8 cellular contexts compared by ENCODE assay signal in the genomic region with DNA sequence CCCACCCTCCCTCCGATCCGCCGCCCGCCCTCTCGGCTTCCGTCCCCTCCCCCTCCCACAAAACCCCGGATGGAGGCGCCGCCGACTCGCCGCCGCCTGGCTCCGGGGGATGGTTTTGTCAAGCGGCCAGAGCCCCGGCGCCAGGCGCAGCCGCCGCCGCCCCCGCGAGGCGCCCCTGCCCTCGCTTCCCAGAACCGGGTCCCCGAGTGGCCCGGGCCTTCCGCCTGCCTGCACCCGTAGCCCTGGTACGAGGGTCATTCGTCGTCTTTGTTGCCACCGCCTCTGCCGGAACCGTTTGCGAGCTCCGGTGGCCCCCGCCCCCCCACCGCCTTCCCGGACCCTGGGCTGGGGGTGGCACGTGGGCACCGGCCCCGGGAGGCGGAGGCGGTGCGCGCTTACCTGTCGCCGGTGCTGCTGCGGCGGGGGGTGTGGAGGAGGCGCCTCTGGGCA. TPM values are rescaled to one million over a fixed set of nuclear protein-coding genes. Genes with fewer than 3 reads are reported as not detected.
DNase-seq lines count a peak whose midpoint lies in the region; ATAC-seq lines count a peak whose summit lies in the region.

No MANE protein-coding gene starts in this region.

- no peaks in the 10 kb centered on the region for H3K9me3 ChIP-seq in endocrine pancreas (ENCODE audit: control insufficient read depth, low read length)

- no peak overlapping the region for H3K4me3 ChIP-seq in endocrine pancreas (ENCODE audit: control insufficient read depth, insufficient read depth, low read length)

- peak overlapping the region; percentile 69 for H3K9ac ChIP-seq in endocrine pancreas (ENCODE audit: control insufficient read depth, insufficient read depth, low read length)

- H3K4me1 ChIP-seq in endocrine pancreas (ENCODE audit: control insufficient read depth, insufficient read depth, low read length): peaks cover 26% of the 10 kb centered on the region

- H3K36me3 ChIP-seq in endocrine pancreas (ENCODE audit: control insufficient read depth, insufficient read depth, low read length): no peaks in the 10 kb centered on the region

- H3K27me3 ChIP-seq in endocrine pancreas (ENCODE audit: control insufficient read depth, insufficient read depth, low read length): no peaks in the 10 kb centered on the region

- DNase-seq in NCI-H2029 (lab: John Stamatoyannopoulos, UW) (peak; percentile 29), NCI-H2029 treated with DMSO at 0.1 percent for 48 hours (lab: John Stamatoyannopoulos, UW) (no peak), NCI-H460 (ENCODE audit: extremely low read depth, low read depth) (peak; percentile 47), mesenteric fat pad (ENCODE audit: low spot score) (peak; percentile 95)
- peak; percentile 63 to 68 for DNase-seq in activated CD8-positive, alpha-beta memory T cell treated with anti-CD3 and anti-CD28 coated beads for 4 hours (ENCODE audit: low read depth in 2 of 2)
- DNase-seq in stimulated activated CD8-positive, alpha-beta memory T cell treated with anti-CD3 and anti-CD28 coated beads, Interleukin-12 subunit alpha, Interleukin-12 subunit beta, amount 100 ng/mL, for 4 hours (ENCODE audit: low read depth): peak; percentile 76

- ATAC-seq in HG02870 (IDR thresholded peaks at IDR 0.05; ENCODE audit: unreplicated experiment): peak; percentile 6

RNA-seq across cellular contexts. Expression of gene ZBTB2, which starts 0.3 kb away (rescaled TPM):
- total RNA-seq in NCI-H460 (2014; rRNA removed; shearing (Covaris generic)): 10.8 and 11.1 TPM in 2 replicates
- 5.2 and 5.8 TPM in 2 replicates for polyA plus RNA-seq in NCI-H460 (2014; cell fraction: nucleus; rRNA removed)
- 10.7 TPM for total RNA-seq in mesenteric fat pad
